In the genomic region with DNA sequence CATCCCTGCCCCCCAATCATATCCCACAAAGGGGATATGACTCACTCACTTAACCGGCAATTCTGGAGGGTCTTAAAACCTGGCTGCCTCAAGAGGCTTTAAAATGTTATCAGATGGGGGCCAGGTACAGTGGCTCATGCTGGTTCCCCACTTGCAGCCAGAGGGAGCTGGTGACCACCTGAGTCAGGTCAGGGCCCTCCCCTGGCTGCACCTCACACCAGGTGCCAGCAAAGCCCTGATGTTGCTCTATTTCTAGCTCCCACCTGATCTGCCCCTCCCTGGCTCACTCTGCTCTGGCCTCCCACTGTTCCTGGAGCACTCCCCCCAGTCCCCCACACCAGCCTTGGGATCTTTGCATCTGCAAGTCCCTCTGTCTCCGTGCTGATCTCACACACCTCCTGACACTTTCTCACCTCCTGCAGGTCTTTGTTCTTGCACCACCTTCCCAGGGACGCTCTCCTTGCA, we compare ENCODE assay signal across 9 cellular contexts. TPM values are rescaled to one million over a fixed set of nuclear protein-coding genes. Genes with fewer than 3 reads are reported as not detected.
DNase-seq lines count a peak whose midpoint lies in the region; ATAC-seq, FAIRE-seq and TF ChIP-seq lines count a peak whose summit lies in the region.
"Had no signal": no experiment of that assay in that cellular context is flagged by ENCODE, and none has a peak within 500 bp of the region (broad histone marks: within the 10 kb centered on the region; RNA-seq: fewer than 3 reads in every experiment).

No MANE protein-coding gene starts in this region.

- no peaks in the 10 kb centered on the region for H3K9me3 ChIP-seq in K562 (replicated peaks; ENCODE audit: control insufficient read depth, insufficient read depth, low read depth, low read length)
- no peaks in the 10 kb centered on the region for H3K9me3 ChIP-seq in left ventricle myocardium inferior (replicated peaks)

- H3K9ac ChIP-seq in K562 (ENCODE audit: insufficient read depth in 1 of 2, low read depth in 2 of 2, low read length in 2 of 2): no peak overlapping the region

- H3K27ac ChIP-seq in K562 (ENCODE audit: extremely low read depth, low read depth, low read length) (no peak overlapping the region), left ventricle myocardium inferior (replicated peaks) (no peak overlapping the region)

- TF ChIP-seq RAD21 in K562 (CRISPR knock-in tag; conservative IDR thresholded peaks at IDR 0.05 in 1 of 2, IDR thresholded peaks at IDR 0.05 in 1 of 2): peak in 1 of 2 experiments; percentile 54; a peak in 2 of 4 replicates

- H2AFZ ChIP-seq in K562 (ENCODE audit: low read depth, low read length): no peak overlapping the region

- intact Hi-C loops in K562 (cut with micrococcal nuclease) (no loop called here), left ventricle myocardium inferior (cut with micrococcal nuclease) (no loop called here)

- H3K27me3 Mint-ChIP-seq in nephron (ENCODE audit: low read depth): peaks cover 20% of the 10 kb centered on the region

- TF ChIP-seq EP300 in K562 (IDR thresholded peaks at IDR 0.05; ENCODE audit: low read length): no peak

- POLR2A ChIA-PET in GM10248 (lab: Yijun Ruan, JAX) (interaction anchor here (0.6 kb wide), 1 partner anchor 776 kb away, joined by 3 read pairs; no protein-coding TSS in a partner anchor), K562 (lab: Yijun Ruan, JAX) (interaction anchor here (1.4 kb wide), 1 partner anchor 9 kb away, joined by 6 read pairs; no protein-coding TSS in a partner anchor)

- H4K20me1 ChIP-seq in K562 (replicated peaks; ENCODE audit: control insufficient read depth, insufficient read depth, low read length): no peaks in the 10 kb centered on the region

- in situ Hi-C loops in K562 (cut with MboI): no loop called here

- no peaks in the 10 kb centered on the region for H3K9me3 Mint-ChIP-seq in nephron

- no peak overlapping the region for H3K4me3 Mint-ChIP-seq in nephron

- peak; percentile 71 for FAIRE-seq in K562 (lab: Jason Lieb, UNC)

- H3K27me3 ChIP-seq in K562 (ENCODE audit: control insufficient read depth in 2 of 2, insufficient read depth in 2 of 2, low read length in 2 of 2) (peaks cover 2 to 19% of the 10 kb centered on the region in 2 experiments; a peak in 2 of 5 replicates), left ventricle myocardium inferior (ENCODE audit: low read depth) (peaks cover 23% of the 10 kb centered on the region)

- H3K4me3 ChIP-seq in K562 (no peak overlapping the region), left ventricle myocardium inferior (no peak overlapping the region)

- H3K4me1 ChIP-seq in K562 (replicated peaks in 1 of 2; ENCODE audit: control insufficient read depth in 2 of 2, insufficient read depth in 2 of 2, low read length in 2 of 2) (peaks cover 0 to 14% of the 10 kb centered on the region in 2 experiments; a peak in 2 of 5 replicates), left ventricle myocardium inferior (peaks cover 18% of the 10 kb centered on the region)

- WGBS in K562 (ENCODE audit: insufficient coverage, low coverage, missing lambda C conversion rate): 0% methylated on average over 2 of the region's 3 CpGs

- CTCF ChIA-PET in GM10248 (lab: Yijun Ruan, JAX) (interaction anchor here (1.0 to 3.3 kb wide), 9 partner anchors 9 to 175 kb away, joined by 3 to 24 read pairs (median 5); partner anchors contain the start of genes FXYD3 and LGI4), K562 (lab: Yijun Ruan, JAX; ENCODE audit: low intra/inter-chr PET ratio) (no interaction called here)

- H3K79me2 ChIP-seq in K562 (ENCODE audit: control insufficient read depth, insufficient read depth, low read length): no peaks in the 10 kb centered on the region

- no peaks in the 10 kb centered on the region for H3K36me3 Mint-ChIP-seq in nephron (ENCODE audit: low read depth)

- no peak overlapping the region for H3K4me2 ChIP-seq in K562 (ENCODE audit: insufficient read depth, low read length)

- peak; percentile 94 for ATAC-seq in K562

- no peaks in the 10 kb centered on the region for H3K9me1 ChIP-seq in K562 (ENCODE audit: control insufficient read depth, insufficient read depth, low read length)

- H3K36me3 ChIP-seq in K562 (ENCODE audit: control insufficient read depth, insufficient read depth, low read length) (no peaks in the 10 kb centered on the region), left ventricle myocardium inferior (no peaks in the 10 kb centered on the region)

- H3K27ac Mint-ChIP-seq in nephron: no peak overlapping the region

- no TSS peak for BruUV-seq in K562 (replicated peaks; lab: Mats Ljungman, UMichigan)

- TF ChIP-seq CTCF in GM10248 (IDR thresholded peaks at IDR 0.05; ENCODE audit: control extremely low read depth, extremely low read depth, low read depth, missing control alignments) (peak; percentile 48), K562 (IDR thresholded peaks at IDR 0.05 in 2 of 3, conservative IDR thresholded peaks at IDR 0.05 in 1 of 3; ENCODE audit: insufficient read depth in 2 of 3, low read depth in 1 of 3, low read length in 3 of 3) (peak; percentile 66 to 75 (median 70)), nephron (IDR thresholded peaks at IDR 0.05; ENCODE audit: unreplicated experiment in 3 of 3) (peak; percentile 19 to 25 (median 20)), left ventricle myocardium inferior (IDR thresholded peaks at IDR 0.05; ENCODE audit: borderline replicate concordance) (no peak)

- TF ChIP-seq POLR2A in K562 (conservative IDR thresholded peaks at IDR 0.05): no peak

- H3K4me1 Mint-ChIP-seq in nephron: no peaks in the 10 kb centered on the region

- DNase-seq in GM10248 (ENCODE audit: extremely low spot score): no peak
- peak; percentile 14 for DNase-seq in NCI-H1417 treated with DMSO at 0.1 percent for 48 hours (lab: John Stamatoyannopoulos, UW)
- DNase-seq in K562 (ENCODE audit: extremely low read depth in 1 of 4, low spot score in 3 of 4): peak in 3 of 4 experiments; percentile 42 to 56 (median 46)
- no peak for DNase-seq in kidney tubule cell (ENCODE audit: low spot score)
- no peak for DNase-seq in NOMO-1 treated with dmso at 0.1 percent for 144 hours (lab: John Stamatoyannopoulos, UW; ENCODE audit: unreplicated experiment)
- DNase-seq in T-helper 1 cell: no peak
- DNase-seq in left ventricle myocardium inferior: no peak

RNA-seq across cellular contexts. Expression of gene HPN, which starts 14.2 kb away (rescaled TPM):
- total RNA-seq in K562 (2011; cell fraction: chromatin; rRNA removed; ENCODE audit: low replicate concordance): 0.30 and 0.74 TPM in 2 replicates
- total RNA-seq in K562 (2011; cell fraction: nucleolus; rRNA removed): 0.26 and 0.67 TPM in 2 replicates
- 0.59 and 0.99 TPM in 2 replicates for total RNA-seq in K562 (2011; cell fraction: nucleoplasm; rRNA removed)
- total RNA-seq in K562 (2014; rRNA removed) (not detected in 2 replicates), K562 (2014; rRNA removed; fragmentation: Illumina TruSeq; extraction: Trizol) (not detected in 2 replicates), K562 (2015; rRNA removed; fragmentation: Illumina TruSeq; extraction: Trizol) (0.15 TPM in 1 of 2 replicates, not detected in the other), K562 (2021) (0.20 and 0.36 TPM in 2 replicates), left ventricle myocardium inferior (3.4 TPM)
- polyA plus RNA-seq in K562 (2011; rRNA removed) (0.10 and 0.11 TPM in 2 replicates), K562 (2014; fragmentation: Illumina TruSeq; extraction: Trizol) (not detected in 2 replicates), K562 (2014; fragmentation: Nextera tagmentation; extraction: Ambion mirVana) (not detected), K562 (2014; rRNA removed) (not detected in 2 replicates)
- polyA plus RNA-seq in K562 (2011; cell fraction: cytosol; rRNA removed): 0.09 and 0.12 TPM in 2 replicates
- 0.63 and 1.3 TPM in 2 replicates for polyA plus RNA-seq in K562 (2011; cell fraction: nucleus; rRNA removed)
- 0.10 and 1.7 TPM in 2 replicates for polyA plus RNA-seq in K562 (2012)
- not detected in 2 replicates for polyA minus RNA-seq in K562 (2011; rRNA and poly(A)+ RNA removed)
- polyA minus RNA-seq in K562 (2011; cell fraction: cytosol; rRNA and poly(A)+ RNA removed): not detected in 2 replicates
- 0.27 and 0.56 TPM in 2 replicates for polyA minus RNA-seq in K562 (2011; cell fraction: nucleus; rRNA and poly(A)+ RNA removed)
- total RNA-seq: activated CD8-positive, alpha-beta memory T cell treated with anti-CD3 and anti-CD28 coated beads for 36 hours had no signal

RNA-seq across cellular contexts. Expression of gene SCN1B, which starts 25.5 kb away (rescaled TPM):
- 6.3 and 14.6 TPM in 2 replicates for total RNA-seq in K562 (2011; cell fraction: chromatin; rRNA removed; ENCODE audit: low replicate concordance)
- total RNA-seq in K562 (2011; cell fraction: nucleolus; rRNA removed): 7.7 and 7.9 TPM in 2 replicates
- total RNA-seq in K562 (2011; cell fraction: nucleoplasm; rRNA removed): 8.3 and 13.4 TPM in 2 replicates
- total RNA-seq in K562 (2014; rRNA removed): 0.91 and 1.6 TPM in 2 replicates
- total RNA-seq in K562 (2014; rRNA removed; fragmentation: Illumina TruSeq; extraction: Trizol): 0.51 and 0.80 TPM in 2 replicates
- total RNA-seq in K562 (2015; rRNA removed; fragmentation: Illumina TruSeq; extraction: Trizol): 0.91 and 1.2 TPM in 2 replicates
- total RNA-seq in K562 (2021): 1.8 TPM in 2 replicates
- polyA plus RNA-seq in K562 (2011; rRNA removed): 2.5 and 4.2 TPM in 2 replicates
- polyA plus RNA-seq in K562 (2011; cell fraction: cytosol; rRNA removed): 2.3 and 2.6 TPM in 2 replicates
- 9.1 and 10.0 TPM in 2 replicates for polyA plus RNA-seq in K562 (2011; cell fraction: nucleus; rRNA removed)
- polyA plus RNA-seq in K562 (2012): 1.4 and 3.7 TPM in 2 replicates
- polyA plus RNA-seq in K562 (2014; fragmentation: Illumina TruSeq; extraction: Trizol): 0.79 and 1.0 TPM in 2 replicates
- polyA plus RNA-seq in K562 (2014; fragmentation: Nextera tagmentation; extraction: Ambion mirVana): under 1 TPM; 0.03 to 0.06 TPM
- 1.2 and 2.1 TPM in 2 replicates for polyA plus RNA-seq in K562 (2014; rRNA removed)
- polyA minus RNA-seq in K562 (2011; rRNA and poly(A)+ RNA removed): 1.1 and 2.6 TPM in 2 replicates
- polyA minus RNA-seq in K562 (2011; cell fraction: cytosol; rRNA and poly(A)+ RNA removed): 1.2 and 1.5 TPM in 2 replicates
- 1.6 and 2.2 TPM in 2 replicates for polyA minus RNA-seq in K562 (2011; cell fraction: nucleus; rRNA and poly(A)+ RNA removed)
- 52.8 TPM for total RNA-seq in left ventricle myocardium inferior

RNA-seq across cellular contexts. Expression of gene GRAMD1A, which starts 55.6 kb away (rescaled TPM):
- total RNA-seq in K562 (2011; cell fraction: chromatin; rRNA removed; ENCODE audit: low replicate concordance): 167 and 288 TPM in 2 replicates
- total RNA-seq in K562 (2011; cell fraction: nucleolus; rRNA removed): 130 and 133 TPM in 2 replicates
- total RNA-seq in K562 (2011; cell fraction: nucleoplasm; rRNA removed): 132 and 192 TPM in 2 replicates
- 41.8 and 47.0 TPM in 2 replicates for total RNA-seq in K562 (2014; rRNA removed)
- 13.9 and 16.4 TPM in 2 replicates for total RNA-seq in K562 (2014; rRNA removed; fragmentation: Illumina TruSeq; extraction: Trizol)
- total RNA-seq in K562 (2015; rRNA removed; fragmentation: Illumina TruSeq; extraction: Trizol): 19.4 and 20.5 TPM in 2 replicates
- total RNA-seq in K562 (2021): 58.7 and 62.5 TPM in 2 replicates
- 39.4 and 54.3 TPM in 2 replicates for polyA plus RNA-seq in K562 (2011; rRNA removed)
- 51.1 and 57.8 TPM in 2 replicates for polyA plus RNA-seq in K562 (2011; cell fraction: cytosol; rRNA removed)
- polyA plus RNA-seq in K562 (2011; cell fraction: nucleus; rRNA removed): 131 and 183 TPM in 2 replicates
- 35.7 and 68.6 TPM in 2 replicates for polyA plus RNA-seq in K562 (2012)
- polyA plus RNA-seq in K562 (2014; fragmentation: Illumina TruSeq; extraction: Trizol): 38.5 and 54.1 TPM in 2 replicates
- 1 to 10 TPM; 1.4 to 1.7 TPM for polyA plus RNA-seq in K562 (2014; fragmentation: Nextera tagmentation; extraction: Ambion mirVana)
- polyA plus RNA-seq in K562 (2014; rRNA removed): 61.7 and 63.8 TPM in 2 replicates
- 41.4 and 44.4 TPM in 2 replicates for polyA minus RNA-seq in K562 (2011; rRNA and poly(A)+ RNA removed)
- 39.7 and 39.8 TPM in 2 replicates for polyA minus RNA-seq in K562 (2011; cell fraction: cytosol; rRNA and poly(A)+ RNA removed)
- 31.2 and 45.4 TPM in 2 replicates for polyA minus RNA-seq in K562 (2011; cell fraction: nucleus; rRNA and poly(A)+ RNA removed)
- total RNA-seq in left ventricle myocardium inferior: 26.2 TPM

RNA-seq across cellular contexts. Expression of gene FXYD3, which starts 59.9 kb away (rescaled TPM):
- not detected in 2 replicates for total RNA-seq in K562 (2011; cell fraction: chromatin; rRNA removed; ENCODE audit: low replicate concordance)
- total RNA-seq in K562 (2011; cell fraction: nucleolus; rRNA removed): not detected in 2 replicates
- not detected in 2 replicates for total RNA-seq in K562 (2011; cell fraction: nucleoplasm; rRNA removed)
- total RNA-seq in K562 (2014; rRNA removed) (not detected in 2 replicates), K562 (2014; rRNA removed; fragmentation: Illumina TruSeq; extraction: Trizol) (not detected in 2 replicates), K562 (2015; rRNA removed; fragmentation: Illumina TruSeq; extraction: Trizol) (not detected in 2 replicates), K562 (2021) (0.24 and 0.60 TPM in 2 replicates), left ventricle myocardium inferior (1.1 TPM)
- polyA plus RNA-seq in K562 (2011; rRNA removed) (not detected in 2 replicates), K562 (2014; fragmentation: Illumina TruSeq; extraction: Trizol) (not detected in 2 replicates), K562 (2014; fragmentation: Nextera tagmentation; extraction: Ambion mirVana) (not detected), K562 (2014; rRNA removed) (not detected in 2 replicates)
- not detected in 2 replicates for polyA plus RNA-seq in K562 (2011; cell fraction: cytosol; rRNA removed)
- polyA plus RNA-seq in K562 (2011; cell fraction: nucleus; rRNA removed): not detected in 2 replicates
- 0.16 TPM in 1 of 2 replicates, not detected in the other for polyA plus RNA-seq in K562 (2012)
- polyA minus RNA-seq in K562 (2011; rRNA and poly(A)+ RNA removed): not detected in 2 replicates
- polyA minus RNA-seq in K562 (2011; cell fraction: cytosol; rRNA and poly(A)+ RNA removed): not detected in 2 replicates
- polyA minus RNA-seq in K562 (2011; cell fraction: nucleus; rRNA and poly(A)+ RNA removed): not detected in 2 replicates
- total RNA-seq: activated CD8-positive, alpha-beta memory T cell treated with anti-CD3 and anti-CD28 coated beads for 36 hours had no signal

Comparison
In these comparisons a context has a peak if more than half of its experiments do, and no peak if none do; other contexts are left out.
1. DNase-seq: peak in NCI-H1417 treated with DMSO at 0.1 percent for 48 hours (single experiment) and K562 (3 of 4); none in GM10248 (single experiment), kidney tubule cell (single experiment), NOMO-1 treated with dmso at 0.1 percent for 144 hours (single experiment), T-helper 1 cell (0 of 5) and left ventricle myocardium inferior (single experiment).